Comparison of ENCODE assay signal across 8 cellular contexts in the genomic region with DNA sequence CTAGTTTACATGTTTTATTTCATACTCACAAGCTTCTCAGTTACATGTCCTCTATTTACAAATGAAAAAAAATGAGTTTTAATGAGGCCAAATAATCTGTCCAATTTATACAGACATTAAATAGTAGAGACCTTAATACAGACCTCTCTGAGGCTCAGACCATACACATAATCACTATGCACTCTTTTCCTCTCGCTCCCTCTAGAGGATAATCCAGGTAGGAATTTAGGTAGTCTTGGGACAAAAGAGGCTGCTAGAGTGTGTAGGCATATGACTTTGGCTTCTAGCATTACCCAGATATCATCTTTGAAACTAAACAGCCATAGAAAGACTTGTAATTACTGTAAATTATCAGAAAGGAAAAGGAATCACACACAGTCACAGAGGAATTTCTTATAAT.
DNase-seq lines count a peak whose midpoint lies in the region; ATAC-seq and TF ChIP-seq lines count a peak whose summit lies in the region.

No MANE protein-coding gene starts in this region.

- 11% methylated on average over 1 of the region's 1 CpG for WGBS in liver

- H3K27me3 ChIP-seq in DND-41 (ENCODE audit: insufficient read depth, low read length, poor library complexity): no peaks in the 10 kb centered on the region
- no peaks in the 10 kb centered on the region for H3K27me3 ChIP-seq in liver (ENCODE audit: control insufficient read depth in 4 of 4, insufficient read depth in 4 of 4, low read length in 3 of 4)

- no peak overlapping the region for H3K27ac ChIP-seq in DND-41 (ENCODE audit: low read length)
- H3K27ac ChIP-seq in liver (ENCODE audit: low read depth in 1 of 2, low read length in 2 of 2): no peak overlapping the region

- no peaks in the 10 kb centered on the region for H4K20me1 ChIP-seq in DND-41 (ENCODE audit: insufficient read depth, low read length)

- no peak for TF ChIP-seq EP300 in Ishikawa (IDR thresholded peaks at IDR 0.05; ENCODE audit: borderline replicate concordance)

- H2AFZ ChIP-seq in DND-41 (ENCODE audit: low read depth, low read length): no peak overlapping the region

- H3K9me3 ChIP-seq in DND-41 (ENCODE audit: insufficient read depth, low read length, severe bottlenecking): no peaks in the 10 kb centered on the region
- no peaks in the 10 kb centered on the region for H3K9me3 ChIP-seq in liver (ENCODE audit: control insufficient read depth in 4 of 4, low read length in 3 of 4)

- H3K79me2 ChIP-seq in DND-41 (ENCODE audit: insufficient read depth, low read length): no peaks in the 10 kb centered on the region

- in situ Hi-C loops in astrocyte of the cerebellum (cut with HindIII; ENCODE audit: low sequenced_read_pairs): loop anchor here (10.0 kb wide), 1 partner anchor 606 kb away; no protein-coding TSS in a partner anchor

- H3K9ac ChIP-seq in DND-41 (ENCODE audit: low read depth, low read length): no peak overlapping the region
- H3K9ac ChIP-seq in liver (ENCODE audit: low read depth in 1 of 2, low read length in 2 of 2): no peak overlapping the region

- no peaks in the 10 kb centered on the region for H3K4me1 ChIP-seq in DND-41 (ENCODE audit: insufficient read depth, low read length)
- H3K4me1 ChIP-seq in liver (ENCODE audit: control insufficient read depth in 4 of 4, insufficient read depth in 4 of 4, low read length in 3 of 4): no peaks in the 10 kb centered on the region

- TF ChIP-seq CTCF in DND-41 (IDR thresholded peaks at IDR 0.05; ENCODE audit: borderline replicate concordance, extremely low read depth, low read length, poor library complexity, severe bottlenecking): peak; percentile 47
- TF ChIP-seq CTCF in astrocyte of the cerebellum (IDR thresholded peaks at IDR 0.05; ENCODE audit: low read depth, low read length, missing control alignments): peak; percentile 74
- TF ChIP-seq CTCF in liver (IDR thresholded peaks at IDR 0.05; ENCODE audit: low read depth, low read length, missing input control): peak; percentile 24

- peak; percentile 79 for TF ChIP-seq RAD21 in Ishikawa (IDR thresholded peaks at IDR 0.05; ENCODE audit: low read depth)
- TF ChIP-seq RAD21 in liver (IDR thresholded peaks at IDR 0.05): peak; percentile 57 to 66

- no peak overlapping the region for H3K4me2 ChIP-seq in DND-41 (ENCODE audit: insufficient read depth, low read length)

- ATAC-seq in DND-41 (ENCODE audit: insufficient read depth, low read depth): peak; percentile 60; the same call in 1 of the 3 replicates
- ATAC-seq in GM21367 (IDR thresholded peaks at IDR 0.05; ENCODE audit: unreplicated experiment): no peak
- ATAC-seq in HG03175 (IDR thresholded peaks at IDR 0.05; ENCODE audit: unreplicated experiment): no peak

- no peaks in the 10 kb centered on the region for H3K36me3 ChIP-seq in DND-41 (ENCODE audit: insufficient read depth, low read length)
- no peaks in the 10 kb centered on the region for H3K36me3 ChIP-seq in liver (ENCODE audit: control insufficient read depth in 4 of 4, insufficient read depth in 3 of 4, low read depth in 1 of 4, low read length in 3 of 4)

- no peak overlapping the region for H3K4me3 ChIP-seq in DND-41 (ENCODE audit: low read depth in 1 of 2, low read length in 2 of 2)
- no peak overlapping the region for H3K4me3 ChIP-seq in astrocyte of the cerebellum (ENCODE audit: low read depth, low read length)
- no peak overlapping the region for H3K4me3 ChIP-seq in liver (ENCODE audit: low read depth in 1 of 3, low read length in 3 of 3)

- DNase-seq in DND-41 (no peak), astrocyte of the cerebellum (ENCODE audit: low read depth) (peak; percentile 55), germinal center (ENCODE audit: low spot score) (no peak), GM19238 (ENCODE audit: insufficient read length, low spot score) (no peak)

TF ChIP-seq in Ishikawa, 13 proteins besides CTCF, POLR2A, EP300 and RAD21 (continues in another document):
- no peak for TF ChIP-seq ZBTB7A (IDR thresholded peaks at IDR 0.05; ENCODE audit: low read depth)
- TF ChIP-seq CREB1 (IDR thresholded peaks at IDR 0.05; ENCODE audit: low read depth): no peak
- TF ChIP-seq FOXM1 (IDR thresholded peaks at IDR 0.05; ENCODE audit: borderline replicate concordance, low read depth): no peak
- TF ChIP-seq EGR1 (IDR thresholded peaks at IDR 0.05): no peak
- no peak for TF ChIP-seq CEBPB (IDR thresholded peaks at IDR 0.05)
- no peak for TF ChIP-seq TEAD4 (IDR thresholded peaks at IDR 0.05)
- TF ChIP-seq YY1 (IDR thresholded peaks at IDR 0.05; ENCODE audit: low read depth): no peak
- TF ChIP-seq, protein P1, sequence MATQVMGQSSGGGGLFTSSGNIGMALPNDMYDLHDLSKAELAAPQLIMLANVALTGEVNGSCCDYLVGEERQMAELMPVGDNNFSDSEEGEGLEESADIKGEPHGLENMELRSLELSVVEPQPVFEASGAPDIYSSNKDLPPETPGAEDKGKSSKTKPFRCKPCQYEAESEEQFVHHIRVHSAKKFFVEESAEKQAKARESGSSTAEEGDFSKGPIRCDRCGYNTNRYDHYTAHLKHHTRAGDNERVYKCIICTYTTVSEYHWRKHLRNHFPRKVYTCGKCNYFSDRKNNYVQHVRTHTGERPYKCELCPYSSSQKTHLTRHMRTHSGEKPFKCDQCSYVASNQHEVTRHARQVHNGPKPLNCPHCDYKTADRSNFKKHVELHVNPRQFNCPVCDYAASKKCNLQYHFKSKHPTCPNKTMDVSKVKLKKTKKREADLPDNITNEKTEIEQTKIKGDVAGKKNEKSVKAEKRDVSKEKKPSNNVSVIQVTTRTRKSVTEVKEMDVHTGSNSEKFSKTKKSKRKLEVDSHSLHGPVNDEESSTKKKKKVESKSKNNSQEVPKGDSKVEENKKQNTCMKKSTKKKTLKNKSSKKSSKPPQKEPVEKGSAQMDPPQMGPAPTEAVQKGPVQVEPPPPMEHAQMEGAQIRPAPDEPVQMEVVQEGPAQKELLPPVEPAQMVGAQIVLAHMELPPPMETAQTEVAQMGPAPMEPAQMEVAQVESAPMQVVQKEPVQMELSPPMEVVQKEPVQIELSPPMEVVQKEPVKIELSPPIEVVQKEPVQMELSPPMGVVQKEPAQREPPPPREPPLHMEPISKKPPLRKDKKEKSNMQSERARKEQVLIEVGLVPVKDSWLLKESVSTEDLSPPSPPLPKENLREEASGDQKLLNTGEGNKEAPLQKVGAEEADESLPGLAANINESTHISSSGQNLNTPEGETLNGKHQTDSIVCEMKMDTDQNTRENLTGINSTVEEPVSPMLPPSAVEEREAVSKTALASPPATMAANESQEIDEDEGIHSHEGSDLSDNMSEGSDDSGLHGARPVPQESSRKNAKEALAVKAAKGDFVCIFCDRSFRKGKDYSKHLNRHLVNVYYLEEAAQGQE (IDR thresholded peaks at IDR 0.05; ENCODE audit: low read depth): no peak
- no peak for TF ChIP-seq NFIC (IDR thresholded peaks at IDR 0.05)
- no peak for TF ChIP-seq USF1 (IDR thresholded peaks at IDR 0.05)
- TF ChIP-seq TAF1 (IDR thresholded peaks at IDR 0.05; ENCODE audit: low read depth): no peak

TF ChIP-seq in liver, 16 proteins besides CTCF, POLR2A, EP300 and RAD21 (continues in another document):
- TF ChIP-seq ATF3 (IDR thresholded peaks at IDR 0.05): no peak
- no peak for TF ChIP-seq TAF1 (conservative IDR thresholded peaks at IDR 0.05)
- TF ChIP-seq, protein P1 (IDR thresholded peaks at IDR 0.05): no peak
- TF ChIP-seq YY1 (IDR thresholded peaks at IDR 0.05): no peak
- no peak for TF ChIP-seq MAX (IDR thresholded peaks at IDR 0.05)
- no peak for TF ChIP-seq EGR1 (IDR thresholded peaks at IDR 0.05; ENCODE audit: low read depth in 2 of 2)
- TF ChIP-seq RXRA (IDR thresholded peaks at IDR 0.05): no peak
- TF ChIP-seq HNF4A (conservative IDR thresholded peaks at IDR 0.05): no peak
- no peak for TF ChIP-seq GABPA (IDR thresholded peaks at IDR 0.05 in 1 of 2, conservative IDR thresholded peaks at IDR 0.05 in 1 of 2)
- TF ChIP-seq FOXA1 (IDR thresholded peaks at IDR 0.05): no peak
- no peak for TF ChIP-seq FOXA2 (IDR thresholded peaks at IDR 0.05)
- no peak for TF ChIP-seq SP1 (IDR thresholded peaks at IDR 0.05)
- TF ChIP-seq NR2F2 (IDR thresholded peaks at IDR 0.05): no peak

Comparison
In these comparisons a context has a peak if more than half of its experiments do, and no peak if none do; other contexts are left out.
1. CTCF ChIP-seq: peak in every context shown above with its lines; median percentile 74 in astrocyte of the cerebellum; 47 in DND-41; 24 in liver.